ENCODE assay signal across 9 cellular contexts in the genomic region with DNA sequence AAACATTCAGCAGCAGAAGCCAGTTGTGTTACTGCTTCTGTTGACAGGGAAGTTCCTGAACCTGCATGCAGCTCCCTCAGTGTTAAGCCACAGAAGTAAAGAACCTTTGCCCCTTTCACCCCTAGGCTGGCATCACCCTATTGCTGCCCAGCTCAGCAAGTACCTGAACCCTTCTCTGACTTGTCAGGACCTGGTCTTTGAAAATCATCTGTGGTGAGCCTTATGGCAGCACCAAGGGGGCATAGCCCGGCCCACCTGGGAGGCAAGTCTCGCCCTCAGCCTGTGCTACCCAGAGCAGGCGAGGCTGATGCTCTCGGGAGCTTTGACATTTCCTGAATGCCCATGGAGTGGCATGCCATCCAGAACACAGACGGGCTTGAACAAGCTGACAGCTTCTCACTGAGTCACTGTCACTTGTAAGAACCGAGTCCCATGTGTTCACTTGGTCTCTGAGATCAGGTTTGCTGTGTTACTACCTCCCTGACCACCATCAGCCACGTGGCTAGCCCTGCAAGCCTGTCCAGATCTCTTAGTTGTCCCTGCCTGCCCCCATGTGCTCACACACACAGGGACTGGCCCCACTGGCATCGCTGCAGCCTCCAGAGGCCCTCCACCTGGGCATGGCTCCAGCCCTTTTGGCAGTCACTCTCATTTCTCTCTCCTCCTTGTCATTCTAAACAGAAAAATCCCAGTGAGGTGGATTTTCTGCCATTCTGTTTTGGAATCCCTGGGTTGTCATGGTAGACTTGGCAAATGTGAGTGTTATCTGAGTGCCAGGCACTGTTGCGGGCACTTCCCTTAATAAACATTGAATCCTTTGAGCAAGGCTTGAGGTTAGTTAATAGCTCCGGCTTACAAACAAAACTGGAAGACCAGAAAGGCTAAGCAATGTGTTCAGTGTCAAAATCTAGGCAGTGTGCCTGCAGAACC. TPM values are rescaled to one million over a fixed set of nuclear protein-coding genes. Genes with fewer than 3 reads are reported as not detected.
DNase-seq lines count a peak whose midpoint lies in the region; ATAC-seq, FAIRE-seq and TF ChIP-seq lines count a peak whose summit lies in the region.
"Had no signal": no experiment of that assay in that cellular context is flagged by ENCODE, and none has a peak within 500 bp of the region (broad histone marks: within the 10 kb centered on the region; RNA-seq: fewer than 3 reads in every experiment).

No MANE protein-coding gene starts in this region.

- FAIRE-seq in bronchial epithelial cell (lab: Jason Lieb, UNC), result peak; percentile 96
- FAIRE-seq: GM12891 had no signal

- TF ChIP-seq CTCF in bronchial epithelial cell (IDR thresholded peaks at IDR 0.05; ENCODE audit: insufficient read depth, low read length, severe bottlenecking) (no peak), thyroid gland (IDR thresholded peaks at IDR 0.05) (no peak)

- peaks cover 13% of the 10 kb centered on the region for H3K27me3 ChIP-seq in bronchial epithelial cell (ENCODE audit: control insufficient read depth, insufficient read depth, low read length)
- peaks cover 4% of the 10 kb centered on the region for H3K27me3 ChIP-seq in thyroid gland

- H3K36me3 ChIP-seq in bronchial epithelial cell (ENCODE audit: control insufficient read depth, insufficient read depth, low read length), result peaks cover 3% of the 10 kb centered on the region
- peaks cover 15 to 16% of the 10 kb centered on the region in 2 donors for H3K36me3 ChIP-seq in thyroid gland

- H3K9me3 ChIP-seq in thyroid gland, result no peaks in the 10 kb centered on the region

- WGBS in thyroid gland, 2 donors, result 14 to 32% methylated on average over 8 to 10 of the region's 10 CpGs

- H3K4me3 ChIP-seq in bronchial epithelial cell (ENCODE audit: low read depth, low read length), result no peak overlapping the region
- H3K4me3 ChIP-seq in thyroid gland (replicated peaks in 1 of 3), result no peak overlapping the region

- H3K4me1 ChIP-seq in thyroid gland, result peaks cover 17 to 42% of the 10 kb centered on the region in 2 donors

- intact Hi-C loops in thyroid gland (cut with DNase I), result no loop called here

- no peak overlapping the region for H3K27ac ChIP-seq in thyroid gland

- ATAC-seq in HG03378 (IDR thresholded peaks at IDR 0.05; ENCODE audit: unreplicated experiment), result no peak
- no peak for ATAC-seq in HG03565 (IDR thresholded peaks at IDR 0.05; ENCODE audit: unreplicated experiment)

- TF ChIP-seq POLR2A in thyroid gland (IDR thresholded peaks at IDR 0.05), result no peak

- DNase-seq in activated CD8-positive, alpha-beta memory T cell treated with anti-CD3 and anti-CD28 coated beads for 24 hours, result peak; percentile 54
- DNase-seq in activated CD8-positive, alpha-beta memory T cell treated with anti-CD3 and anti-CD28 coated beads, Interleukin-2, amount 50 U/mL, for 48 hours, result no peak
- DNase-seq in bronchial epithelial cell (ENCODE audit: low read depth) (peak; percentile 70), hypothalamus (lab: John Stamatoyannopoulos, UW) (peak in 41 of 51 donors; percentile 14 to 84 (median 62)), thyroid gland (peak; percentile 95), T-helper 9 cell (no peak)

RNA-seq across cellular contexts. Expression of gene CARMIL2, which starts 2.9 kb away (rescaled TPM):
- not detected in 2 replicates for total RNA-seq in bronchial epithelial cell
- total RNA-seq in thyroid gland, result 1 to 10 TPM in 2 of 4 donors, under 1 TPM in 2; 0.22 to 1.3 (median 0.92) TPM

RNA-seq across cellular contexts. Expression of gene ACD, which starts 18.0 kb away (rescaled TPM):
- total RNA-seq in bronchial epithelial cell (8.4 and 11.0 TPM in 2 replicates), thyroid gland (10 to 100 TPM in 3 of 4 donors, 1 to 10 TPM in 1; 9.3 to 28.7 (median 21.5) TPM)

RNA-seq across cellular contexts. Expression of gene PARD6A, which starts 18.7 kb away (rescaled TPM):
- total RNA-seq in bronchial epithelial cell, result 2.6 and 4.4 TPM in 2 replicates
- total RNA-seq in thyroid gland, result 1 to 10 TPM; 2.5 to 8.8 (median 5.0) TPM

RNA-seq across cellular contexts. Expression of gene ENKD1, which starts 24.5 kb away (rescaled TPM):
- total RNA-seq in bronchial epithelial cell (12.8 and 15.5 TPM in 2 replicates), thyroid gland (10 to 100 TPM; 14.2 to 33.2 (median 21.9) TPM)

RNA-seq across cellular contexts. Expression of gene C16orf86, which starts 24.6 kb away (rescaled TPM):
- total RNA-seq in bronchial epithelial cell (0.26 and 0.79 TPM in 2 replicates), thyroid gland (10 to 100 TPM in 1 of 4 donors, 1 to 10 TPM in 3; 3.9 to 10.7 (median 6.9) TPM)

Comparison
In these comparisons a context has a peak if more than half of its experiments do, and no peak if none do; other contexts are left out.
1. DNase-seq: peak in activated CD8-positive, alpha-beta memory T cell treated with anti-CD3 and anti-CD28 coated beads for 24 hours (single experiment), bronchial epithelial cell (single experiment), hypothalamus (41 of 51) and thyroid gland (2 of 2); none in activated CD8-positive, alpha-beta memory T cell treated with anti-CD3 and anti-CD28 coated beads, Interleukin-2, amount 50 U/mL, for 48 hours (single experiment) and T-helper 9 cell (single experiment).